ENCODE assay signal across 26 cellular contexts in genomic region chr14:77763978-77764377, GRCh38. TPM values are rescaled to one million over a fixed set of nuclear protein-coding genes. Genes with fewer than 3 reads are reported as not detected.
A peak's percentile ranks its signal among the peaks of the same experiment; 100 is the strongest.
DNase-seq lines count a peak whose midpoint lies in the region; ATAC-seq, FAIRE-seq and TF ChIP-seq lines count a peak whose summit lies in the region.
"Had no signal": no experiment of that assay in that cellular context is flagged by ENCODE, and none has a peak within 500 bp of the region (broad histone marks: within the 10 kb centered on the region; RNA-seq: fewer than 3 reads in every experiment).

No MANE protein-coding gene starts in this region.

- H3K27me3 Mint-ChIP-seq in GM23338 (ENCODE audit: insufficient read depth, low read depth, poor library complexity) (peaks cover 7% of the 10 kb centered on the region), brain (peaks cover 11% of the 10 kb centered on the region), neural progenitor cell (ENCODE audit: insufficient read depth, low read depth) (peaks cover 4% of the 10 kb centered on the region)
- H3K27me3 Mint-ChIP-seq: CD4-positive, CD25-positive, alpha-beta regulatory T cell had no signal

- WGBS in HUES64, result 93% methylated on average over 3 of the region's 3 CpGs
- WGBS in pancreas, 2 donors, result 78 to 82% methylated on average over 3 of the region's 3 CpGs

- H3K4me1 ChIP-seq in GM23338 (ENCODE audit: insufficient read depth) (peaks cover 20% of the 10 kb centered on the region), HUES64 (ENCODE audit: insufficient read depth, low read length) (peaks cover 19% of the 10 kb centered on the region), neural progenitor cell (peaks cover 18% of the 10 kb centered on the region), pancreas (peaks cover 0 to 12% (median 9%) of the 10 kb centered on the region in 3 donors)
- H3K4me1 ChIP-seq: SJCRH30 had no signal

- H3K36me3 ChIP-seq in GM23338 (ENCODE audit: insufficient read depth) (no peaks in the 10 kb centered on the region), HUES64 (ENCODE audit: insufficient read depth, low read length) (no peaks in the 10 kb centered on the region), neural progenitor cell (no peaks in the 10 kb centered on the region), pancreas (no peaks in the 10 kb centered on the region)
- H3K36me3 ChIP-seq: SJCRH30 had no signal

- no peaks in the 10 kb centered on the region for H3K27me3 ChIP-seq in GM23338 (ENCODE audit: insufficient read depth)
- H3K27me3 ChIP-seq in HUES64 (ENCODE audit: insufficient read depth, low read length), result no peaks in the 10 kb centered on the region
- H3K27me3 ChIP-seq in neural progenitor cell, result no peaks in the 10 kb centered on the region
- H3K27me3 ChIP-seq in pancreas, result no peaks in the 10 kb centered on the region
- H3K27me3 ChIP-seq: BLaER1, SJCRH30 had no signal

- H3K9me2 ChIP-seq in GM23338 (ENCODE audit: insufficient read depth), result no peaks in the 10 kb centered on the region

- H3K4me3 ChIP-seq in GM23338 (no peak overlapping the region), HUES64 (ENCODE audit: low read length) (no peak overlapping the region), neural progenitor cell (no peak overlapping the region), pancreas (no peak overlapping the region)
- H3K4me3 ChIP-seq: BLaER1, GM12878, PC-9, SJCRH30 had no signal

- H3K9me3 Mint-ChIP-seq in GM23338 (no peaks in the 10 kb centered on the region), brain (no peaks in the 10 kb centered on the region), neural progenitor cell (no peaks in the 10 kb centered on the region)
- no peaks in the 10 kb centered on the region for H3K9me3 Mint-ChIP-seq in stimulated activated effector memory CD8-positive, alpha-beta T cell treated with anti-CD3 and anti-CD28 coated beads, Interleukin-12 subunit alpha, Interleukin-12 subunit beta, amount 100 ng/mL, for 72 hours
- H3K9me3 Mint-ChIP-seq: CD4-positive, CD25-positive, alpha-beta regulatory T cell had no signal

- no peak overlapping the region for H2AFZ ChIP-seq in GM23338
- H2AFZ ChIP-seq in neural progenitor cell (replicated peaks), result no peak overlapping the region

- H3F3A ChIP-seq in GM23338 (replicated peaks; ENCODE audit: low read depth) (peaks cover 2% of the 10 kb centered on the region; the same call in 1 of the 2 replicates), neural progenitor cell (ENCODE audit: low read depth) (peaks cover 9% of the 10 kb centered on the region)

- H3K4me1 Mint-ChIP-seq in GM23338 (peaks cover 25% of the 10 kb centered on the region), brain (peaks cover 42% of the 10 kb centered on the region), neural progenitor cell (peaks cover 30% of the 10 kb centered on the region)
- peaks cover 14% of the 10 kb centered on the region for H3K4me1 Mint-ChIP-seq in stimulated activated effector memory CD8-positive, alpha-beta T cell treated with anti-CD3 and anti-CD28 coated beads, Interleukin-12 subunit alpha, Interleukin-12 subunit beta, amount 100 ng/mL, for 72 hours

- H3K36me3 Mint-ChIP-seq in GM23338 (ENCODE audit: low read depth) (no peaks in the 10 kb centered on the region; the same call in 2 of the 3 replicates), brain (peaks cover 5% of the 10 kb centered on the region), neural progenitor cell (peaks cover 2% of the 10 kb centered on the region)
- H3K36me3 Mint-ChIP-seq in stimulated activated effector memory CD8-positive, alpha-beta T cell treated with anti-CD3 and anti-CD28 coated beads, Interleukin-12 subunit alpha, Interleukin-12 subunit beta, amount 100 ng/mL, for 72 hours, result peaks cover 18% of the 10 kb centered on the region
- H3K36me3 Mint-ChIP-seq: CD4-positive, CD25-positive, alpha-beta regulatory T cell had no signal

- intact Hi-C loops in pancreas (cut with DNase I), result no loop called here

- H3K4me2 ChIP-seq in GM23338, result no peak overlapping the region
- no peak overlapping the region for H3K4me2 ChIP-seq in neural progenitor cell
- H3K4me2 ChIP-seq: BLaER1, PC-9 had no signal

- ATAC-seq in GM23338 (no peak), pancreas (no peak)
- no peak for ATAC-seq in stimulated activated effector memory CD8-positive, alpha-beta T cell treated with anti-CD3 and anti-CD28 coated beads, Interleukin-12 subunit alpha, Interleukin-12 subunit beta, amount 100 ng/mL, for 72 hours
- ATAC-seq: GM12878, Right ventricle myocardium inferior, SK-N-SH treated with all-trans-retinoic acid at 6 μM for 48 hours had no signal

- H3K9ac ChIP-seq in HUES64 (ENCODE audit: low read depth, low read length) (no peak overlapping the region), neural progenitor cell (no peak overlapping the region)
- H3K9ac ChIP-seq: BLaER1 had no signal

- H3K27ac Mint-ChIP-seq in GM23338 (peak overlapping the region; percentile 88), brain (peak overlapping the region in 4 of 5 experiments; percentile 20 to 88 (median 42)), neural progenitor cell (no peak overlapping the region)
- H3K27ac Mint-ChIP-seq in stimulated activated effector memory CD8-positive, alpha-beta T cell treated with anti-CD3 and anti-CD28 coated beads, Interleukin-12 subunit alpha, Interleukin-12 subunit beta, amount 100 ng/mL, for 72 hours, result no peak overlapping the region
- H3K27ac Mint-ChIP-seq: CD4-positive, CD25-positive, alpha-beta regulatory T cell had no signal

- TF ChIP-seq CTCF in GM23338 (conservative IDR thresholded peaks at IDR 0.05; ENCODE audit: low read depth in 2 of 2), result no peak
- no peak for TF ChIP-seq CTCF in brain (conservative IDR thresholded peaks at IDR 0.05)
- TF ChIP-seq CTCF in neural progenitor cell (IDR thresholded peaks at IDR 0.05), result no peak
- TF ChIP-seq CTCF in pancreas (IDR thresholded peaks at IDR 0.05), result no peak

- H3K27ac ChIP-seq in GM23338 (ENCODE audit: low read depth) (no peak overlapping the region), HUES64 (ENCODE audit: low read depth, low read length) (peak overlapping the region; percentile 67; the same call in 1 of the 2 replicates), neural progenitor cell (no peak overlapping the region), pancreas (no peak overlapping the region)
- H3K27ac ChIP-seq: BLaER1, PC-9, SJCRH30 had no signal

- peaks cover 5% of the 10 kb centered on the region for H4K20me1 ChIP-seq in GM23338 (replicated peaks; ENCODE audit: insufficient read depth)
- H4K20me1 ChIP-seq in neural progenitor cell (ENCODE audit: low read depth), result peaks cover 14% of the 10 kb centered on the region

- H3K4me3 Mint-ChIP-seq in GM23338 (no peak overlapping the region), brain (peak overlapping the region in 1 of 5 experiments; percentile 35), neural progenitor cell (no peak overlapping the region)
- no peak overlapping the region for H3K4me3 Mint-ChIP-seq in stimulated activated effector memory CD8-positive, alpha-beta T cell treated with anti-CD3 and anti-CD28 coated beads, Interleukin-12 subunit alpha, Interleukin-12 subunit beta, amount 100 ng/mL, for 72 hours

- DNase-seq in GM23338 (ENCODE audit: low spot score), result no peak
- peak; percentile 6 for DNase-seq in neural progenitor cell (ENCODE audit: low spot score)
- DNase-seq in DMS53 (lab: John Stamatoyannopoulos, UW), result no peak
- DNase-seq in stimulated activated effector memory CD8-positive, alpha-beta T cell treated with anti-CD3 and anti-CD28 coated beads, Interleukin-12 subunit alpha, Interleukin-12 subunit beta, amount 100 ng/mL, for 72 hours (ENCODE audit: low spot score in 2 of 2), result no peak
- no peak for DNase-seq in pancreas
- DNase-seq: CD4-positive, CD25-positive, alpha-beta regulatory T cell; IMR-90; NCI-H1092; NCI-H1417 treated with DMSO at 0.1 percent for 48 hours; NCI-H1694 treated with DMSO at 0.1 percent for 48 hours; NCI-H2081; NCI-H2171 treated with DMSO at 0.1 percent for 48 hours; NCI-H345; NCI-H524; NCI-H748 treated with DMSO at 0.1 percent for 48 hours; NK-92 treated with Interleukin-12 subunit alpha and Interleukin-12 subunit beta, amount 100 ng/mL, for 24 hours; PC-9; SJCRH30 had no signal

- FAIRE-seq in pancreas (lab: Jason Lieb, UNC), result no peak
- FAIRE-seq: D721Med, G401.6, GM12878 had no signal

- no peaks in the 10 kb centered on the region for H3K9me3 ChIP-seq in HUES64 (ENCODE audit: insufficient read depth, low read depth, low read length)
- no peaks in the 10 kb centered on the region for H3K9me3 ChIP-seq in neural progenitor cell (ENCODE audit: low read depth)
- H3K9me3 ChIP-seq in pancreas, result no peaks in the 10 kb centered on the region
- H3K9me3 ChIP-seq: BLaER1, SJCRH30 had no signal

- peaks cover 15% of the 10 kb centered on the region for H3K79me2 ChIP-seq in GM23338 (replicated peaks; ENCODE audit: insufficient read depth)
- peaks cover 19% of the 10 kb centered on the region for H3K79me2 ChIP-seq in neural progenitor cell (ENCODE audit: low read depth)

RNA-seq across cellular contexts. Expression of gene SNW1, which starts 3.0 kb away (rescaled TPM):
- 58.9 and 60.5 TPM in 2 replicates for total RNA-seq in GM23338 (2014; rRNA removed; shearing (Covaris generic))
- polyA plus RNA-seq in GM23338 (2016; fragmentation: Nextera tagmentation; extraction: Ambion mirVana) (127 and 129 TPM in 2 replicates), brain (ENCODE audit: insufficient read depth, low read depth, low replicate concordance) (74.6 TPM), pancreas (10 to 100 TPM; 13.7 to 34.3 TPM)
- polyA plus RNA-seq in HUES64 (2013, experiment 1 of 2), result 53.2 TPM
- 57.7 TPM for polyA plus RNA-seq in HUES64 (2013, experiment 2 of 2)
- total RNA-seq in neural progenitor cell (ENCODE audit: low replicate concordance) (72.6 and 105 TPM in 2 replicates), pancreas (10 to 100 TPM; 24.4 to 35.0 (median 30.2) TPM)

RNA-seq across cellular contexts. Expression of gene ADCK1, which starts 35.9 kb away (rescaled TPM):
- 8.5 and 11.2 TPM in 2 replicates for total RNA-seq in GM23338 (2014; rRNA removed; shearing (Covaris generic))
- polyA plus RNA-seq in GM23338 (2016; fragmentation: Nextera tagmentation; extraction: Ambion mirVana) (5.2 and 6.7 TPM in 2 replicates), brain (ENCODE audit: insufficient read depth, low read depth, low replicate concordance) (6.0 TPM), pancreas (1 to 10 TPM; 9.7 to 9.9 TPM)
- polyA plus RNA-seq in HUES64 (2013, experiment 1 of 2), result 8.0 TPM
- polyA plus RNA-seq in HUES64 (2013, experiment 2 of 2), result 10.1 TPM
- total RNA-seq in neural progenitor cell (ENCODE audit: low replicate concordance) (1.6 and 4.8 TPM in 2 replicates), pancreas (1 to 10 TPM; 2.9 to 6.9 (median 4.1) TPM)

RNA-seq across cellular contexts. Expression of gene SLIRP, which starts 56.1 kb away (rescaled TPM):
- 240 and 388 TPM in 2 replicates for total RNA-seq in GM23338 (2014; rRNA removed; shearing (Covaris generic))
- polyA plus RNA-seq in GM23338 (2016; fragmentation: Nextera tagmentation; extraction: Ambion mirVana) (2,291 and 2,492 TPM in 2 replicates), brain (ENCODE audit: insufficient read depth, low read depth, low replicate concordance) (158 TPM), pancreas (100 to 1,000 TPM; 121 to 189 TPM)
- polyA plus RNA-seq in HUES64 (2013, experiment 1 of 2), result 618 TPM
- 553 TPM for polyA plus RNA-seq in HUES64 (2013, experiment 2 of 2)
- total RNA-seq in neural progenitor cell (ENCODE audit: low replicate concordance) (372 and 519 TPM in 2 replicates), pancreas (10 to 100 TPM; 20.8 to 50.7 (median 33.3) TPM)

RNA-seq across cellular contexts. Expression of gene ALKBH1, which starts 56.2 kb away (rescaled TPM):
- 18.8 and 22.2 TPM in 2 replicates for total RNA-seq in GM23338 (2014; rRNA removed; shearing (Covaris generic))
- polyA plus RNA-seq in GM23338 (2016; fragmentation: Nextera tagmentation; extraction: Ambion mirVana) (8.8 and 13.0 TPM in 2 replicates), brain (ENCODE audit: insufficient read depth, low read depth, low replicate concordance) (11.2 TPM), pancreas (1 to 10 TPM; 3.5 to 9.7 TPM)
- 13.9 TPM for polyA plus RNA-seq in HUES64 (2013, experiment 1 of 2)
- polyA plus RNA-seq in HUES64 (2013, experiment 2 of 2), result 13.1 TPM
- total RNA-seq in neural progenitor cell (ENCODE audit: low replicate concordance) (13.1 and 19.2 TPM in 2 replicates), pancreas (1 to 10 TPM; 4.5 to 6.5 (median 5.2) TPM)

Comparison
In these comparisons a context has a peak if more than half of its experiments do, and no peak if none do; other contexts are left out.
1. H3K27ac Mint-ChIP-seq: peak in GM23338 (single experiment) and brain (4 of 5); none in neural progenitor cell (single experiment) and stimulated activated effector memory CD8-positive, alpha-beta T cell treated with anti-CD3 and anti-CD28 coated beads, Interleukin-12 subunit alpha, Interleukin-12 subunit beta, amount 100 ng/mL, for 72 hours (single experiment).